ENCODE assay signal across 1 cellular context in the genomic region with DNA sequence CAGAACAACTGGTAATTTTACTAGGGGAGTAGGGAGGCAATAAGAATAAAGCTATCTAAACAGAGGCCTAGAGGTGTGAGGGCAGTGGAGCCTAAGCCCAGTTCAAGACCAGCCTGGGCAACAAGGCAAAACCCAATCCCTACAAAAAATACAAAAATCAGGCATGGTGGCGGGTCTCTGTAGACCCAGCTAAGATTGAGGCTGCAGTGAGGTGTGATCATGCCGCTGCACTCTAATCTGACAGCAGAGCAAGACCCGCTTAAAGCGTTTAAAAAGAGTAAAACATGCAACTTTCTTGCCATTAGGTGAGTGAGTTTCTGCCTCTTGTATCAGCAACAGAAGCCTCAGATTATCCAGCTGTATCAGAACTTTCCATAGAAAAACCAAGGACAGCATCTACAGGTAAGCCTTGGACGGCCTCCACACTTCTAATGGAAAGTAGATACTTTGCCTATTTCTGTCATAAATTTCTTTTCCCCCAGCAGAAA.
A peak's percentile ranks its signal among the peaks of the same experiment; 100 is the strongest.
TF ChIP-seq lines count a peak whose summit lies in the region.

No MANE protein-coding gene starts in this region.

TF ChIP-seq in H1, 55 proteins besides CTCF, POLR2A, EP300 and RAD21:
- TF ChIP-seq SP4 (IDR thresholded peaks at IDR 0.05; ENCODE audit: low read length) (no peak), POLR2AphosphoS5 (IDR thresholded peaks at IDR 0.05; ENCODE audit: low read depth, low read length) (peak; percentile 88), NRF1 (IDR thresholded peaks at IDR 0.05; ENCODE audit: low read depth, low read length) (no peak), SIN3A (conservative IDR thresholded peaks at IDR 0.05 in 1 of 2, IDR thresholded peaks at IDR 0.05 in 1 of 2; ENCODE audit: low read depth in 1 of 2, low read length in 2 of 2) (0 out of 4 replicates have a peak, but pooled peaks of 1 of the 2 experiments have one; percentile 80), SIX5 (IDR thresholded peaks at IDR 0.05; ENCODE audit: low read depth, low read length) (no peak), SIRT6 (IDR thresholded peaks at IDR 0.05; ENCODE audit: low read length) (no peak), CHD2 (IDR thresholded peaks at IDR 0.05; ENCODE audit: low read length) (no peak)
- TF ChIP-seq, protein P1, sequence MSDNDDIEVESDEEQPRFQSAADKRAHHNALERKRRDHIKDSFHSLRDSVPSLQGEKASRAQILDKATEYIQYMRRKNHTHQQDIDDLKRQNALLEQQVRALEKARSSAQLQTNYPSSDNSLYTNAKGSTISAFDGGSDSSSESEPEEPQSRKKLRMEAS (IDR thresholded peaks at IDR 0.05): no peak
- TF ChIP-seq, protein P2, sequence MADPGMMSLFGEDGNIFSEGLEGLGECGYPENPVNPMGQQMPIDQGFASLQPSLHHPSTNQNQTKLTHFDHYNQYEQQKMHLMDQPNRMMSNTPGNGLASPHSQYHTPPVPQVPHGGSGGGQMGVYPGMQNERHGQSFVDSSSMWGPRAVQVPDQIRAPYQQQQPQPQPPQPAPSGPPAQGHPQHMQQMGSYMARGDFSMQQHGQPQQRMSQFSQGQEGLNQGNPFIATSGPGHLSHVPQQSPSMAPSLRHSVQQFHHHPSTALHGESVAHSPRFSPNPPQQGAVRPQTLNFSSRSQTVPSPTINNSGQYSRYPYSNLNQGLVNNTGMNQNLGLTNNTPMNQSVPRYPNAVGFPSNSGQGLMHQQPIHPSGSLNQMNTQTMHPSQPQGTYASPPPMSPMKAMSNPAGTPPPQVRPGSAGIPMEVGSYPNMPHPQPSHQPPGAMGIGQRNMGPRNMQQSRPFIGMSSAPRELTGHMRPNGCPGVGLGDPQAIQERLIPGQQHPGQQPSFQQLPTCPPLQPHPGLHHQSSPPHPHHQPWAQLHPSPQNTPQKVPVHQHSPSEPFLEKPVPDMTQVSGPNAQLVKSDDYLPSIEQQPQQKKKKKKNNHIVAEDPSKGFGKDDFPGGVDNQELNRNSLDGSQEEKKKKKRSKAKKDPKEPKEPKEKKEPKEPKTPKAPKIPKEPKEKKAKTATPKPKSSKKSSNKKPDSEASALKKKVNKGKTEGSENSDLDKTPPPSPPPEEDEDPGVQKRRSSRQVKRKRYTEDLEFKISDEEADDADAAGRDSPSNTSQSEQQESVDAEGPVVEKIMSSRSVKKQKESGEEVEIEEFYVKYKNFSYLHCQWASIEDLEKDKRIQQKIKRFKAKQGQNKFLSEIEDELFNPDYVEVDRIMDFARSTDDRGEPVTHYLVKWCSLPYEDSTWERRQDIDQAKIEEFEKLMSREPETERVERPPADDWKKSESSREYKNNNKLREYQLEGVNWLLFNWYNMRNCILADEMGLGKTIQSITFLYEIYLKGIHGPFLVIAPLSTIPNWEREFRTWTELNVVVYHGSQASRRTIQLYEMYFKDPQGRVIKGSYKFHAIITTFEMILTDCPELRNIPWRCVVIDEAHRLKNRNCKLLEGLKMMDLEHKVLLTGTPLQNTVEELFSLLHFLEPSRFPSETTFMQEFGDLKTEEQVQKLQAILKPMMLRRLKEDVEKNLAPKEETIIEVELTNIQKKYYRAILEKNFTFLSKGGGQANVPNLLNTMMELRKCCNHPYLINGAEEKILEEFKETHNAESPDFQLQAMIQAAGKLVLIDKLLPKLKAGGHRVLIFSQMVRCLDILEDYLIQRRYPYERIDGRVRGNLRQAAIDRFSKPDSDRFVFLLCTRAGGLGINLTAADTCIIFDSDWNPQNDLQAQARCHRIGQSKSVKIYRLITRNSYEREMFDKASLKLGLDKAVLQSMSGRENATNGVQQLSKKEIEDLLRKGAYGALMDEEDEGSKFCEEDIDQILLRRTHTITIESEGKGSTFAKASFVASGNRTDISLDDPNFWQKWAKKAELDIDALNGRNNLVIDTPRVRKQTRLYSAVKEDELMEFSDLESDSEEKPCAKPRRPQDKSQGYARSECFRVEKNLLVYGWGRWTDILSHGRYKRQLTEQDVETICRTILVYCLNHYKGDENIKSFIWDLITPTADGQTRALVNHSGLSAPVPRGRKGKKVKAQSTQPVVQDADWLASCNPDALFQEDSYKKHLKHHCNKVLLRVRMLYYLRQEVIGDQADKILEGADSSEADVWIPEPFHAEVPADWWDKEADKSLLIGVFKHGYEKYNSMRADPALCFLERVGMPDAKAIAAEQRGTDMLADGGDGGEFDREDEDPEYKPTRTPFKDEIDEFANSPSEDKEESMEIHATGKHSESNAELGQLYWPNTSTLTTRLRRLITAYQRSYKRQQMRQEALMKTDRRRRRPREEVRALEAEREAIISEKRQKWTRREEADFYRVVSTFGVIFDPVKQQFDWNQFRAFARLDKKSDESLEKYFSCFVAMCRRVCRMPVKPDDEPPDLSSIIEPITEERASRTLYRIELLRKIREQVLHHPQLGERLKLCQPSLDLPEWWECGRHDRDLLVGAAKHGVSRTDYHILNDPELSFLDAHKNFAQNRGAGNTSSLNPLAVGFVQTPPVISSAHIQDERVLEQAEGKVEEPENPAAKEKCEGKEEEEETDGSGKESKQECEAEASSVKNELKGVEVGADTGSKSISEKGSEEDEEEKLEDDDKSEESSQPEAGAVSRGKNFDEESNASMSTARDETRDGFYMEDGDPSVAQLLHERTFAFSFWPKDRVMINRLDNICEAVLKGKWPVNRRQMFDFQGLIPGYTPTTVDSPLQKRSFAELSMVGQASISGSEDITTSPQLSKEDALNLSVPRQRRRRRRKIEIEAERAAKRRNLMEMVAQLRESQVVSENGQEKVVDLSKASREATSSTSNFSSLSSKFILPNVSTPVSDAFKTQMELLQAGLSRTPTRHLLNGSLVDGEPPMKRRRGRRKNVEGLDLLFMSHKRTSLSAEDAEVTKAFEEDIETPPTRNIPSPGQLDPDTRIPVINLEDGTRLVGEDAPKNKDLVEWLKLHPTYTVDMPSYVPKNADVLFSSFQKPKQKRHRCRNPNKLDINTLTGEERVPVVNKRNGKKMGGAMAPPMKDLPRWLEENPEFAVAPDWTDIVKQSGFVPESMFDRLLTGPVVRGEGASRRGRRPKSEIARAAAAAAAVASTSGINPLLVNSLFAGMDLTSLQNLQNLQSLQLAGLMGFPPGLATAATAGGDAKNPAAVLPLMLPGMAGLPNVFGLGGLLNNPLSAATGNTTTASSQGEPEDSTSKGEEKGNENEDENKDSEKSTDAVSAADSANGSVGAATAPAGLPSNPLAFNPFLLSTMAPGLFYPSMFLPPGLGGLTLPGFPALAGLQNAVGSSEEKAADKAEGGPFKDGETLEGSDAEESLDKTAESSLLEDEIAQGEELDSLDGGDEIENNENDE (IDR thresholded peaks at IDR 0.05; ENCODE audit: insufficient replicate concordance, low read length): peak; percentile 10
